ENCODE assay signal across 9 cellular contexts in genomic region chr14:69695664-69696527, GRCh38.
DNase-seq lines count a peak whose midpoint lies in the region; ATAC-seq, FAIRE-seq and TF ChIP-seq lines count a peak whose summit lies in the region.
"Had no signal": no experiment of that assay in that cellular context is flagged by ENCODE, and none has a peak within 500 bp of the region (broad histone marks: within the 10 kb centered on the region; RNA-seq: fewer than 3 reads in every experiment).

No MANE protein-coding gene starts in this region.

- peaks cover 0 to under 1% (median 0%) of the 10 kb centered on the region in 9 donors for H3K36me3 ChIP-seq in heart left ventricle

- no peaks in the 10 kb centered on the region for H3K9me3 ChIP-seq in heart left ventricle

- H3K36me3 Mint-ChIP-seq in activated CD8-positive, alpha-beta T cell treated with anti-CD3 and anti-CD28 coated beads, Interleukin-2, amount 10 ng/mL, durations not matched to agents 7 days and 5 days (ENCODE audit: low read depth), result peaks cover 9% of the 10 kb centered on the region
- H3K36me3 Mint-ChIP-seq in stimulated activated effector memory CD8-positive, alpha-beta T cell treated with anti-CD3 and anti-CD28 coated beads, Interleukin-12 subunit alpha, Interleukin-12 subunit beta, amount 100 ng/mL, for 72 hours, result peaks cover 71% of the 10 kb centered on the region

- peak; percentile 9 for FAIRE-seq in GM12891 (lab: Jason Lieb, UNC)

- POLR2A ChIA-PET in activated CD8-positive, alpha-beta T cell treated with anti-CD3 and anti-CD28 coated beads, Interleukin-2, amount 10 ng/mL, durations not matched to agents 7 days and 5 days (lab: Charles Lee), result no interaction called here

- ATAC-seq in activated CD8-positive, alpha-beta T cell treated with anti-CD3 and anti-CD28 coated beads, Interleukin-2, amount 10 ng/mL, durations not matched to agents 7 days and 5 days, result no peak
- peak in 3 of 4 donors; percentile 21 to 29 (median 24) for ATAC-seq in heart left ventricle
- ATAC-seq in stimulated activated effector memory CD8-positive, alpha-beta T cell treated with anti-CD3 and anti-CD28 coated beads, Interleukin-12 subunit alpha, Interleukin-12 subunit beta, amount 100 ng/mL, for 72 hours, result no peak
- no peak for ATAC-seq in HG03571 (IDR thresholded peaks at IDR 0.05; ENCODE audit: unreplicated experiment)
- no peak for ATAC-seq in HG03439 (IDR thresholded peaks at IDR 0.05; ENCODE audit: unreplicated experiment)
- ATAC-seq in esophagus mucosa, result no peak

- CTCF ChIA-PET in activated CD8-positive, alpha-beta T cell treated with anti-CD3 and anti-CD28 coated beads, Interleukin-2, amount 10 ng/mL, durations not matched to agents 7 days and 5 days (lab: Charles Lee), result no interaction called here

- no peaks in the 10 kb centered on the region for H3K27me3 ChIP-seq in heart left ventricle

- no peaks in the 10 kb centered on the region for H3K27me3 Mint-ChIP-seq in activated CD8-positive, alpha-beta T cell treated with anti-CD3 and anti-CD28 coated beads, Interleukin-2, amount 10 ng/mL, durations not matched to agents 7 days and 5 days (ENCODE audit: low read depth)

- TF ChIP-seq POLR2A in GM12891 (IDR thresholded peaks at IDR 0.05; ENCODE audit: low read depth, low read length), result no peak
- TF ChIP-seq POLR2A in NB4 (IDR thresholded peaks at IDR 0.05; ENCODE audit: extremely low read depth, insufficient read length), result no peak
- TF ChIP-seq POLR2A in heart left ventricle (IDR thresholded peaks at IDR 0.05), result no peak

- DNase-seq in GM12891 (ENCODE audit: insufficient read length, low spot score) (no peak), NB4 (ENCODE audit: low read depth) (peak; percentile 32), heart left ventricle (no peak)
- DNase-seq in activated CD8-positive, alpha-beta T cell treated with anti-CD3 and anti-CD28 coated beads, Interleukin-2, amount 10 ng/mL, durations not matched to agents 7 days and 5 days, result no peak
- no peak for DNase-seq in stimulated activated effector memory CD8-positive, alpha-beta T cell treated with anti-CD3 and anti-CD28 coated beads, Interleukin-12 subunit alpha, Interleukin-12 subunit beta, amount 100 ng/mL, for 72 hours (ENCODE audit: low spot score in 2 of 2)

- intact Hi-C loops in heart left ventricle (cut with DNase I), result no loop called here

- H3K27ac ChIP-seq in heart left ventricle, result peak overlapping the region in 11 of 12 donors; percentile 71 to 92 (median 84)
- H3K27ac ChIP-seq: PC-9 had no signal

- 23 to 33% (median 26%) methylated on average over 2 of the region's 2 CpGs for WGBS in heart left ventricle, 4 donors

- peak overlapping the region; percentile 32 for H3K27ac Mint-ChIP-seq in activated CD8-positive, alpha-beta T cell treated with anti-CD3 and anti-CD28 coated beads, Interleukin-2, amount 10 ng/mL, durations not matched to agents 7 days and 5 days
- H3K27ac Mint-ChIP-seq in stimulated activated effector memory CD8-positive, alpha-beta T cell treated with anti-CD3 and anti-CD28 coated beads, Interleukin-12 subunit alpha, Interleukin-12 subunit beta, amount 100 ng/mL, for 72 hours, result peak overlapping the region; percentile 82

- no peak overlapping the region for H3K4me3 Mint-ChIP-seq in activated CD8-positive, alpha-beta T cell treated with anti-CD3 and anti-CD28 coated beads, Interleukin-2, amount 10 ng/mL, durations not matched to agents 7 days and 5 days
- H3K4me3 Mint-ChIP-seq in stimulated activated effector memory CD8-positive, alpha-beta T cell treated with anti-CD3 and anti-CD28 coated beads, Interleukin-12 subunit alpha, Interleukin-12 subunit beta, amount 100 ng/mL, for 72 hours, result peak overlapping the region; percentile 5

- TF ChIP-seq CTCF in NB4 (IDR thresholded peaks at IDR 0.05; ENCODE audit: low read depth, low read length), result no peak
- no peak for TF ChIP-seq CTCF in heart left ventricle (IDR thresholded peaks at IDR 0.05)

- peaks cover 30 to 98% (median 75%) of the 10 kb centered on the region in 12 donors for H3K4me1 ChIP-seq in heart left ventricle

- no peaks in the 10 kb centered on the region for H3K9me3 Mint-ChIP-seq in activated CD8-positive, alpha-beta T cell treated with anti-CD3 and anti-CD28 coated beads, Interleukin-2, amount 10 ng/mL, durations not matched to agents 7 days and 5 days (ENCODE audit: insufficient read depth)
- H3K9me3 Mint-ChIP-seq in stimulated activated effector memory CD8-positive, alpha-beta T cell treated with anti-CD3 and anti-CD28 coated beads, Interleukin-12 subunit alpha, Interleukin-12 subunit beta, amount 100 ng/mL, for 72 hours, result no peaks in the 10 kb centered on the region

- peaks cover 61% of the 10 kb centered on the region for H3K4me1 Mint-ChIP-seq in activated CD8-positive, alpha-beta T cell treated with anti-CD3 and anti-CD28 coated beads, Interleukin-2, amount 10 ng/mL, durations not matched to agents 7 days and 5 days (ENCODE audit: low read depth)
- peaks cover 93% of the 10 kb centered on the region for H3K4me1 Mint-ChIP-seq in stimulated activated effector memory CD8-positive, alpha-beta T cell treated with anti-CD3 and anti-CD28 coated beads, Interleukin-12 subunit alpha, Interleukin-12 subunit beta, amount 100 ng/mL, for 72 hours

- no peak overlapping the region for H3K4me3 ChIP-seq in NB4 (ENCODE audit: low read depth, low read length)
- H3K4me3 ChIP-seq in heart left ventricle, result no peak overlapping the region
- H3K4me3 ChIP-seq: PC-9 had no signal

TF ChIP-seq in GM12891, 5 proteins besides CTCF, POLR2A, EP300 and RAD21:
- TF ChIP-seq POU2F2 (IDR thresholded peaks at IDR 0.05; ENCODE audit: low read depth, low read length) (no peak), POLR2AphosphoS5 (IDR thresholded peaks at IDR 0.05; ENCODE audit: low read depth, low read length) (no peak), SPI1 (IDR thresholded peaks at IDR 0.05; ENCODE audit: low read depth, low read length) (peak; percentile 72)
TF ChIP-seq in GM12891: peak in this region for 1.

Comparison
In these comparisons a context has a peak if more than half of its experiments do, and no peak if none do; other contexts are left out.
1. ATAC-seq: peak in heart left ventricle (3 of 4); none in activated CD8-positive, alpha-beta T cell treated with anti-CD3 and anti-CD28 coated beads, Interleukin-2, amount 10 ng/mL, durations not matched to agents 7 days and 5 days (single experiment), stimulated activated effector memory CD8-positive, alpha-beta T cell treated with anti-CD3 and anti-CD28 coated beads, Interleukin-12 subunit alpha, Interleukin-12 subunit beta, amount 100 ng/mL, for 72 hours (single experiment), HG03571 (single experiment), HG03439 (single experiment) and esophagus mucosa (single experiment).